In genomic region chr4:7436256-7436655, GRCh38 we compare ENCODE assay signal across 26 cellular contexts. TPM values are rescaled to one million over a fixed set of nuclear protein-coding genes. Genes with fewer than 3 reads are reported as not detected.
"Had no signal": no experiment of that assay in that cellular context is flagged by ENCODE, and none has a peak within 500 bp of the region (broad histone marks: within the 10 kb centered on the region; RNA-seq: fewer than 3 reads in every experiment).

No MANE protein-coding gene starts in this region.

- H3K4me1 ChIP-seq: adrenal gland, SJSA1 had no signal

- H3K27me3 ChIP-seq: adrenal gland, SJSA1 had no signal

- DNase-seq: activated CD4-positive, alpha-beta T cell treated with anti-CD3 and anti-CD28 coated beads, Interleukin-2, amount 10 ng/mL, durations not matched to agents 24 days and 14 days; activated CD4-positive, alpha-beta T cell treated with anti-CD3 and anti-CD28 coated beads, Interleukin-2, amount 50 U/mL, for 48 hours; activated CD8-positive, alpha-beta T cell treated with anti-CD3 and anti-CD28 coated beads, Interleukin-2, amount 10 ng/mL, durations not matched to agents 7 days and 5 days; activated gamma-delta T cell; activated naive CD4-positive, alpha-beta T cell treated with anti-CD3 and anti-CD28 coated beads for 36 hours; activated T-cell treated with anti-CD3 and anti-CD28 coated beads, Interleukin-2, amount 50 U/mL, for 24 hours; adrenal gland; MM.1S; MV-4-11; NCI-H1092; NCI-H1436 treated with DMSO at 0.1 percent for 48 hours; NCI-H1694 treated with DMSO at 0.1 percent for 48 hours; NCI-H2029; NCI-H345; NCI-H524 treated with DMSO at 0.1 percent for 48 hours; SHP77 treated with DMSO at 0.1 percent for 48 hours; SK-N-SH had no signal

- H3K9me2 ChIP-seq: SK-N-SH had no signal

- H3K4me2 ChIP-seq: KMS-11, SK-N-SH had no signal

- H3K9me3 ChIP-seq: adrenal gland, SJSA1, SK-N-SH had no signal

- H3K4me3 ChIP-seq: adrenal gland, SJSA1 had no signal

- H3K27ac ChIP-seq: adrenal gland, KMS-11, SJSA1 had no signal

- H3K9ac ChIP-seq: KMS-11, SK-N-SH had no signal

- H3K36me3 ChIP-seq: adrenal gland, SJSA1 had no signal

- ATAC-seq: activated CD8-positive, alpha-beta T cell treated with anti-CD3 and anti-CD28 coated beads, Interleukin-2, amount 10 ng/mL, durations not matched to agents 7 days and 5 days; activated naive CD4-positive, alpha-beta T cell treated with anti-CD3 and anti-CD28 coated beads, Interleukin-2, amount 50 U/mL, for 72 hours; Panc1 had no signal

RNA-seq across cellular contexts. Expression of gene PSAPL1, which starts 1.5 kb away (rescaled TPM):
- total RNA-seq: activated CD4-positive, alpha-beta T cell treated with anti-CD3 and anti-CD28 coated beads, Interleukin-2, amount 10 ng/mL, durations not matched to agents 24 days and 14 days; activated CD8-positive, alpha-beta T cell treated with anti-CD3 and anti-CD28 coated beads, Interleukin-2, amount 10 ng/mL, durations not matched to agents 7 days and 5 days; activated naive CD4-positive, alpha-beta T cell treated with anti-CD3 and anti-CD28 coated beads for 36 hours; activated naive CD4-positive, alpha-beta T cell treated with anti-CD3 and anti-CD28 coated beads, Interleukin-2, amount 50 U/mL, for 72 hours; activated T-helper 2 cell treated with anti-CD3 and anti-CD28 coated beads, Interferon-gamma antibody, Interleukin-2, Interleukin-4, amounts not matched to agents 10 μg/mL and 5 μg/mL and 100 μg/mL, durations not matched to agents 14 hours and 24 hours and 36 hours; adrenal gland; bronchial epithelial cell; LHCN-M2; NCI-H460; RPMI7951; SJSA1 had no signal
